8 cellular contexts compared by ENCODE assay signal in the genomic region with DNA sequence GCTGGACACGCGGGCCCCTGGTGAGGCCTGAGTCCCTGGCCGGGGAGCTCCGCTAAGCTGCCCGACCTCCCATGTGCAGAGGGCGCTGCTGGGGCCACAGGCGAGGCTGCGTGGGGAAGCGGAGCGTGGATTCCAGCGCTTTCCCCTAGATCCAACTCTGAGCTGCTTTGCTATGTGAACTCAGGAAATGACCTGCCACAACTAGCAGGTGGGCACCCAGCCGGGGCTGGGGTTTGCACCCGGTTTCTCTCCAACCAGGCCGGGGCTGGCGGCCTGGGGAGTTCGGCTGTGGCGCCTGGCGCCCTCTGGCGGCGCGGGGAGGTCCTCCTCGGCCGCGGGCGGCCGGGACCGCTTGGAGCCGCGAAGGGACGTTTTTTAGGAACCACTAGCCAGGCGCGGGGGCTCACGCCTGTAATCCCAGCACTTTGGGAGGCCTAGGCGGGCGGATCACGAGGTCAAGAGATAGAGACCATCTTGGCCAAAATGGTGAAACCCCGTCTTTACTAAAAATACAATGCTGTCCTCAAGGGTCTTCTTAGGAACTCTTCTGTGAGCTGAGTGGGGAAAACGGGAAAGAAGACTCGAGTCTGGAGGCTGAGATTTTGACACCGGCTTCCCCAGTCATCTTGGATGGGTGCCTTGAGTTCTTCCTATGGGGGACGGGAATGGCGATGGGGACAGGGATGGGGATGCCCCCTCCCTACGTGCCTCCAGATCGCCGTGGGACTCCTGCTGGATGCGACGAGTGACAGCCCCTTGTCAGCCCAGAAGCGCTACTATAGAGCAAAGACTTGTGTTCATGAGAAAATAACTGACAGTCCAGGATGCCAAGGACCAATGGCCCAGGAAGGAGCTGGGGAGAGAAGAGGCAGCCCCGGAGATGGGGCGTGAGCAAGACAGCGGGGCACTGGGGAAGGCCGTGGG. TPM values are rescaled to one million over a fixed set of nuclear protein-coding genes. Genes with fewer than 3 reads are reported as not detected.
A peak's percentile ranks its signal among the peaks of the same experiment; 100 is the strongest.
DNase-seq lines count a peak whose midpoint lies in the region; ATAC-seq and TF ChIP-seq lines count a peak whose summit lies in the region.

No MANE protein-coding gene starts in this region.

- no peak overlapping the region for H3K18ac ChIP-seq in neuronal stem cell (ENCODE audit: low read length)

- H3K4ac ChIP-seq in neuronal stem cell (ENCODE audit: low read length), result no peak overlapping the region

- H2BK5ac ChIP-seq in neuronal stem cell (ENCODE audit: low read length), result no peak overlapping the region

- H3K4me3 ChIP-seq in fibroblast of mammary gland (ENCODE audit: control insufficient read depth, low read depth, low read length) (no peak overlapping the region), neuronal stem cell (ENCODE audit: low read length in 2 of 2) (no peak overlapping the region)

- H3K9ac ChIP-seq in neuronal stem cell (ENCODE audit: low read depth, low read length, poor library complexity), result peak overlapping the region; percentile 47

- no peak overlapping the region for H2AFZ ChIP-seq in neuronal stem cell (ENCODE audit: low read length)

- H3K79me1 ChIP-seq in neuronal stem cell (ENCODE audit: low read depth, low read length), result no peaks in the 10 kb centered on the region

- H3K36me3 ChIP-seq in neuronal stem cell (replicated peaks in 1 of 2; ENCODE audit: control insufficient read depth in 2 of 2, insufficient read depth in 2 of 2, low read length in 2 of 2), result peaks cover 3 to 5% of the 10 kb centered on the region in 2 donors

- H3K14ac ChIP-seq in neuronal stem cell (ENCODE audit: low read length), result no peak overlapping the region

- TF ChIP-seq CTCF in fibroblast of mammary gland (conservative IDR thresholded peaks at IDR 0.05; ENCODE audit: control insufficient read depth, insufficient read depth, low read depth, low read length), result peak; percentile 56

- no peak overlapping the region for H4K91ac ChIP-seq in neuronal stem cell (ENCODE audit: low read depth, low read length, poor library complexity)

- H3K9me3 ChIP-seq in neuronal stem cell (replicated peaks in 1 of 2; ENCODE audit: control insufficient read depth in 2 of 2, insufficient read depth in 1 of 2, low read depth in 1 of 2, low read length in 2 of 2), result no peaks in the 10 kb centered on the region

- no peak overlapping the region for H2BK120ac ChIP-seq in neuronal stem cell (ENCODE audit: low read depth, low read length)

- WGBS in neuronal stem cell (ENCODE audit: extremely low coverage in 2 of 2, insufficient read length in 2 of 2, insufficient replicate concordance in 1 of 2), 2 donors, result no CpG with 5 or more reads among the region's 52 CpGs

- no peak overlapping the region for H3K27ac ChIP-seq in neuronal stem cell (replicated peaks; ENCODE audit: low read length)
- H3K27ac ChIP-seq in substantia nigra (ENCODE audit: low read depth, low read length, poor library complexity, severe bottlenecking), result peak overlapping the region; percentile 68

- ATAC-seq in GM18909 (IDR thresholded peaks at IDR 0.05; ENCODE audit: poor library complexity, unreplicated experiment), result peak; percentile 68

- no peak overlapping the region for H4K8ac ChIP-seq in neuronal stem cell (ENCODE audit: low read depth, low read length)

- no peak overlapping the region for H2BK12ac ChIP-seq in neuronal stem cell (ENCODE audit: low read length)

- H2BK15ac ChIP-seq in neuronal stem cell (ENCODE audit: low read length), result no peak overlapping the region

- peaks cover 0 to 2% (median 0%) of the 10 kb centered on the region in 3 experiments for H3K27me3 ChIP-seq in neuronal stem cell (ENCODE audit: control insufficient read depth in 3 of 3, insufficient read depth in 3 of 3, low read depth in 1 of 3, low read length in 3 of 3)

- DNase-seq in HPDE6-E6E7 (ENCODE audit: extremely low spot score) (peak; percentile 45), fibroblast of mammary gland (ENCODE audit: low read depth) (peak; percentile 37), neuronal stem cell (ENCODE audit: low spot score) (peak; percentile 44), substantia nigra (lab: John Stamatoyannopoulos, UW) (peak in 41 of 49 donors; percentile 16 to 76 (median 45)), SK-N-DZ (ENCODE audit: low spot score) (no peak), NCI-H146 (lab: John Stamatoyannopoulos, UW) (no peak)
- DNase-seq in activated CD8-positive, alpha-beta memory T cell treated with anti-CD3 and anti-CD28 coated beads, Interleukin-2, amount 50 U/mL, for 48 hours, result peak; percentile 91

- H3K23ac ChIP-seq in neuronal stem cell (ENCODE audit: low read depth, low read length, poor library complexity), result no peak overlapping the region

- no peak overlapping the region for H3K4me2 ChIP-seq in neuronal stem cell (ENCODE audit: insufficient read depth, low read length, poor library complexity, severe bottlenecking)

- H3K4me1 ChIP-seq in neuronal stem cell (ENCODE audit: control insufficient read depth in 2 of 2, insufficient read depth in 1 of 2, low read depth in 1 of 2, low read length in 2 of 2), result peaks cover 0 to 16% of the 10 kb centered on the region in 2 donors

- peak overlapping the region; percentile 29 for H2AK5ac ChIP-seq in neuronal stem cell (ENCODE audit: low read depth, low read length)

RNA-seq across cellular contexts. Expression of a gene that starts 12.6 kb away (rescaled TPM):
- 52.5 TPM for polyA plus RNA-seq in neuronal stem cell (2013, experiment 1 of 2)
- 54.2 TPM for polyA plus RNA-seq in neuronal stem cell (2013, experiment 2 of 2)
- 60.0 and 70.2 TPM in 2 replicates for polyA plus RNA-seq in SK-N-DZ (2014; cell fraction: cytosol; rRNA removed)
- polyA plus RNA-seq in SK-N-DZ (2014; cell fraction: nucleus; rRNA removed), result 102 and 118 TPM in 2 replicates

RNA-seq across cellular contexts. Expression of a gene that starts 22.5 kb away (rescaled TPM):
- polyA plus RNA-seq in neuronal stem cell (2013, experiment 1 of 2), result 0.33 TPM
- 0.21 TPM for polyA plus RNA-seq in neuronal stem cell (2013, experiment 2 of 2)
- polyA plus RNA-seq in SK-N-DZ (2014; cell fraction: cytosol; rRNA removed), result not detected in 2 replicates
- polyA plus RNA-seq in SK-N-DZ (2014; cell fraction: nucleus; rRNA removed), result not detected in 2 replicates

RNA-seq across cellular contexts. Expression of a gene that starts 29.3 kb away (rescaled TPM):
- polyA plus RNA-seq in neuronal stem cell (2013, experiment 1 of 2), result 9.6 TPM
- 8.6 TPM for polyA plus RNA-seq in neuronal stem cell (2013, experiment 2 of 2)
- polyA plus RNA-seq in SK-N-DZ (2014; cell fraction: cytosol; rRNA removed), result 0.13 and 1.2 TPM in 2 replicates
- polyA plus RNA-seq in SK-N-DZ (2014; cell fraction: nucleus; rRNA removed), result 0.49 and 1.0 TPM in 2 replicates

RNA-seq across cellular contexts. Expression of a gene that starts 29.6 kb away (rescaled TPM):
- polyA plus RNA-seq in neuronal stem cell (2013, experiment 1 of 2), result 0.11 TPM
- 0.10 TPM for polyA plus RNA-seq in neuronal stem cell (2013, experiment 2 of 2)
- polyA plus RNA-seq in SK-N-DZ (2014; cell fraction: cytosol; rRNA removed), result 1.4 and 2.0 TPM in 2 replicates
- 0.38 and 0.92 TPM in 2 replicates for polyA plus RNA-seq in SK-N-DZ (2014; cell fraction: nucleus; rRNA removed)

Comparison
In these comparisons a context has a peak if more than half of its experiments do, and no peak if none do; other contexts are left out.
1. DNase-seq: peak in HPDE6-E6E7 (single experiment), activated CD8-positive, alpha-beta memory T cell treated with anti-CD3 and anti-CD28 coated beads, Interleukin-2, amount 50 U/mL, for 48 hours (single experiment), fibroblast of mammary gland (single experiment), neuronal stem cell (single experiment) and substantia nigra (41 of 49); none in SK-N-DZ (single experiment) and NCI-H146 (single experiment).